ENCODE assay signal across 2 cellular contexts in genomic region chr3:141406265-141406664, GRCh38.
TF ChIP-seq lines count a peak whose summit lies in the region.

No MANE protein-coding gene starts in this region.

TF ChIP-seq in A549, 52 proteins besides CTCF, POLR2A, EP300 and RAD21:
- peak; percentile 88 for TF ChIP-seq MAFK (IDR thresholded peaks at IDR 0.05; ENCODE audit: partially characterized antibody)
- TF ChIP-seq REST (IDR thresholded peaks at IDR 0.05), result no peak

TF ChIP-seq in endothelial cell of umbilical vein, 7 proteins besides CTCF, POLR2A, EP300 and RAD21:
- TF ChIP-seq POLR2AphosphoS5 (IDR thresholded peaks at IDR 0.05; ENCODE audit: insufficient read depth, low read depth, low read length) (no peak), EZH2 (IDR thresholded peaks at IDR 0.05; ENCODE audit: borderline replicate concordance, low read depth, low read length, severe bottlenecking) (no peak)
